In genomic region chr7:48118041-48118440, GRCh38 we compare ENCODE assay signal across 22 cellular contexts. TPM values are rescaled to one million over a fixed set of nuclear protein-coding genes. Genes with fewer than 3 reads are reported as not detected.
"Had no signal": no experiment of that assay in that cellular context is flagged by ENCODE, and none has a peak within 500 bp of the region (broad histone marks: within the 10 kb centered on the region; RNA-seq: fewer than 3 reads in every experiment).

No MANE protein-coding gene starts in this region.

- H3K27me3 ChIP-seq: dorsolateral prefrontal cortex, hepatocyte, right atrium auricular region, sigmoid colon, suprapubic skin, thyroid gland, upper lobe of left lung, uterus had no signal

- H3K27ac ChIP-seq: dorsolateral prefrontal cortex, foreskin keratinocyte, hepatocyte, right atrium auricular region, sigmoid colon, suprapubic skin, thyroid gland, upper lobe of left lung had no signal

- H3K4me3 ChIP-seq: dorsolateral prefrontal cortex, hepatocyte, lung, right atrium auricular region, sigmoid colon, suprapubic skin, thyroid gland, upper lobe of left lung, uterus had no signal

- H3K36me3 Mint-ChIP-seq: naive B cell had no signal

- H3K9me3 ChIP-seq: right atrium auricular region, sigmoid colon, suprapubic skin, thyroid gland, upper lobe of left lung, uterus had no signal

- H3K4me1 Mint-ChIP-seq: naive B cell had no signal

- DNase-seq: cortex of kidney; dorsolateral prefrontal cortex; effector CD8-positive, alpha-beta T cell; foreskin keratinocyte; kidney; left cardiac atrium; left ventricle myocardium superior; mesenchymal stem cell; naive B cell; nephron progenitor cell; sigmoid colon; small intestine; stimulated activated CD4-positive, alpha-beta T cell treated with anti-CD3 and anti-CD28 coated beads, Interleukin-12 subunit alpha, Interleukin-12 subunit beta, amount 100 ng/mL, for 4 hours; stimulated activated naive CD8-positive, alpha-beta T cell treated with anti-CD3 and anti-CD28 coated beads, Interleukin-15, Interleukin-2, amounts not matched to agents 100 U/mL and 50 U/mL, for 24 hours; thyroid gland; upper lobe of left lung had no signal

- H3K27ac Mint-ChIP-seq: naive B cell, nephron progenitor cell had no signal

- H3K4me1 ChIP-seq: right atrium auricular region, sigmoid colon, suprapubic skin, thyroid gland, upper lobe of left lung, uterus had no signal

- H3K36me3 ChIP-seq: right atrium auricular region, sigmoid colon, suprapubic skin, thyroid gland, upper lobe of left lung, uterus had no signal

- H3K4me3 Mint-ChIP-seq: naive B cell, nephron progenitor cell had no signal

- ATAC-seq: foreskin keratinocyte; left cardiac atrium; left ventricle myocardium superior; stimulated activated naive CD8-positive, alpha-beta T cell treated with anti-CD3 and anti-CD28 coated beads, Interleukin-15, Interleukin-2, amounts not matched to agents 100 U/mL and 50 U/mL, for 24 hours had no signal

RNA-seq across cellular contexts. Expression of gene ABCA13, which starts 53.2 kb away (rescaled TPM):
- total RNA-seq: pulmonary artery endothelial cell, right atrium auricular region had no signal
